20 cellular contexts compared by ENCODE assay signal in genomic region chr3:87186631-87187159, GRCh38.
"Had no signal": no experiment of that assay in that cellular context is flagged by ENCODE, and none has a peak within 500 bp of the region (broad histone marks: within the 10 kb centered on the region; RNA-seq: fewer than 3 reads in every experiment).

No MANE protein-coding gene starts in this region.

- H3K36me3 Mint-ChIP-seq: memory B cell; naive thymus-derived CD8-positive, alpha-beta T cell; stimulated activated memory B cell treated with anti-CD40 and anti-IgM and Interleukin-4, amounts not matched to agents 10 μg/mL and 1 μg/mL and 100 μg/mL, for 72 hours had no signal

- H3K9me3 Mint-ChIP-seq: activated naive CD4-positive, alpha-beta T cell treated with anti-CD3 and anti-CD28 coated beads for 36 hours; activated naive CD8-positive, alpha-beta T cell treated with anti-CD3 and anti-CD28 coated beads, Interleukin-2, amount 50 U/mL, for 24 hours; activated T-helper 2 cell treated with anti-CD3 and anti-CD28 coated beads, Interferon-gamma antibody, Interleukin-2, Interleukin-4, amounts not matched to agents 10 μg/mL and 5 μg/mL and 100 μg/mL, durations not matched to agents 14 hours and 24 hours and 36 hours; endodermal cell; memory B cell; naive thymus-derived CD8-positive, alpha-beta T cell; stimulated activated memory B cell treated with anti-CD40 and anti-IgM and Interleukin-4, amounts not matched to agents 10 μg/mL and 1 μg/mL and 100 μg/mL, for 72 hours had no signal

- H3K4me1 Mint-ChIP-seq: activated naive CD8-positive, alpha-beta T cell treated with anti-CD3 and anti-CD28 coated beads, Interleukin-2, amount 50 U/mL, for 24 hours; memory B cell; naive thymus-derived CD8-positive, alpha-beta T cell; stimulated activated memory B cell treated with anti-CD40 and anti-IgM and Interleukin-4, amounts not matched to agents 10 μg/mL and 1 μg/mL and 100 μg/mL, for 72 hours had no signal

- H3K4me3 Mint-ChIP-seq: activated naive CD4-positive, alpha-beta T cell treated with anti-CD3 and anti-CD28 coated beads for 36 hours; activated naive CD8-positive, alpha-beta T cell treated with anti-CD3 and anti-CD28 coated beads, Interleukin-2, amount 50 U/mL, for 24 hours; endodermal cell; memory B cell; naive thymus-derived CD8-positive, alpha-beta T cell; stimulated activated memory B cell treated with anti-CD40 and anti-IgM and Interleukin-4, amounts not matched to agents 10 μg/mL and 1 μg/mL and 100 μg/mL, for 72 hours had no signal

- H3K9me3 ChIP-seq: gastroesophageal sphincter, heart right ventricle, neutrophil, thyroid gland had no signal

- H3K27me3 ChIP-seq: cardiac muscle cell, neutrophil, thyroid gland had no signal

- H3K27ac ChIP-seq: cardiac muscle cell, gastroesophageal sphincter, heart right ventricle, neutrophil, thyroid gland had no signal

- H3K27ac Mint-ChIP-seq: activated naive CD4-positive, alpha-beta T cell treated with anti-CD3 and anti-CD28 coated beads for 36 hours; activated naive CD8-positive, alpha-beta T cell treated with anti-CD3 and anti-CD28 coated beads, Interleukin-2, amount 50 U/mL, for 24 hours; activated T-helper 2 cell treated with anti-CD3 and anti-CD28 coated beads, Interferon-gamma antibody, Interleukin-2, Interleukin-4, amounts not matched to agents 10 μg/mL and 5 μg/mL and 100 μg/mL, durations not matched to agents 14 hours and 24 hours and 36 hours; endodermal cell; memory B cell; naive thymus-derived CD8-positive, alpha-beta T cell; stimulated activated memory B cell treated with anti-CD40 and anti-IgM and Interleukin-4, amounts not matched to agents 10 μg/mL and 1 μg/mL and 100 μg/mL, for 72 hours had no signal

- H3K4me1 ChIP-seq: gastroesophageal sphincter, heart right ventricle, thyroid gland had no signal

- H3K4me3 ChIP-seq: cardiac muscle cell, gastroesophageal sphincter, heart right ventricle, thyroid gland had no signal

- H3K36me3 ChIP-seq: cardiac muscle cell, gastroesophageal sphincter, heart right ventricle, neutrophil, thyroid gland had no signal

- H3K27me3 Mint-ChIP-seq: stimulated activated memory B cell treated with anti-CD40 and anti-IgM and Interleukin-4, amounts not matched to agents 10 μg/mL and 1 μg/mL and 100 μg/mL, for 72 hours had no signal

- DNase-seq: activated CD4-positive, alpha-beta T cell treated with anti-CD3 and anti-CD28 coated beads for 1 hour; activated CD4-positive, alpha-beta T cell treated with anti-CD3 and anti-CD28 coated beads, Interleukin-2, amount 50 U/mL, for 4 hours; activated naive CD4-positive, alpha-beta T cell treated with anti-CD3 and anti-CD28 coated beads for 36 hours; activated naive CD8-positive, alpha-beta T cell treated with anti-CD3 and anti-CD28 coated beads, Interleukin-2, amount 50 U/mL, for 24 hours; endodermal cell; erythroblast; heart right ventricle; islet precursor cell; naive thymus-derived CD8-positive, alpha-beta T cell; posterior cingulate gyrus; retina; stimulated activated CD4-positive, alpha-beta T cell treated with anti-CD3 and anti-CD28 coated beads, Interleukin-2, amount 100 ng/mL, for 48 hours; T-helper 9 cell; thyroid gland had no signal

- ATAC-seq: activated naive CD8-positive, alpha-beta T cell treated with anti-CD3 and anti-CD28 coated beads, Interleukin-2, amount 50 U/mL, for 24 hours; gastroesophageal sphincter; heart right ventricle; naive thymus-derived CD8-positive, alpha-beta T cell had no signal
